Comparison of ENCODE assay signal across 19 cellular contexts in the genomic region with DNA sequence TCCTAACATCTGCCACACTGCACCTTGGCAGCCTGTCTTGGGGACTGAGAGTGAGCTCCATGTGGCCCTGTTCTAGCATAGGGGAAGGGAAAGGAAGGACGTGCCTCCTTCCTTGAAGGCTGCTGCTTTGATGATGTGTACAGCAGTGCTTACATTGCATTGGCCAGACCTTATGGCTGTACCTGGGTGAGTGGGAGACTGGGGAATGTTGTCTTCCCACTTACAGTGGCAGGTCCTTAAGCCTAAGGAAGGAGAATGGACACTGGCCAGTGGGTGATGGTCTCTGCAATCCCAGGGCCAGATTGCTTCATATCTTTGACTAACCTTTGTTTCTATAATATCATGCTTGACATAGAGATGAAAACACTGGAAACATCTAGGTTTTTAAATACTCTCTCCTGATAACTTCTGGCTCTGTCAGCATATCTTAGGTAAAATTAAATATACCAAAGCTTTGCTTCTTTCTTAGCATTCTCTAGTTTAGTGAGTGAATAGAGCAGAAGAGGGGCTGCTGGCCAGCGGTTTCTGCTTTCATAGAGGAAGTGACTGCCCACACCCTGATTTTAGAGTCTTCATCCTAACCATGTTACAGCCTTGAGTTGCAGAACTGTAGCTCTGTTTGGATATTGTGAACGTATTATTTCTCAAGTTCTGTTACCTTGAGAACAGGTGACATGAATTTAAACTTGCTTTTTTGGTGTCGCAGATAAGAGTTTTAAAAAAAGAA. TPM values are rescaled to one million over a fixed set of nuclear protein-coding genes. Genes with fewer than 3 reads are reported as not detected.
DNase-seq lines count a peak whose midpoint lies in the region; ATAC-seq and TF ChIP-seq lines count a peak whose summit lies in the region.
"Had no signal": no experiment of that assay in that cellular context is flagged by ENCODE, and none has a peak within 500 bp of the region (broad histone marks: within the 10 kb centered on the region; RNA-seq: fewer than 3 reads in every experiment).

No MANE protein-coding gene starts in this region.

- peaks cover 24% of the 10 kb centered on the region for H3K36me3 Mint-ChIP-seq in activated CD4-positive, alpha-beta T cell treated with anti-CD3 and anti-CD28 coated beads, Interleukin-2, amount 10 ng/mL, durations not matched to agents 7 days and 5 days (ENCODE audit: low read depth)

- TF ChIP-seq EP300 in sigmoid colon (IDR thresholded peaks at IDR 0.05): no peak

- no peak overlapping the region for H3K27ac ChIP-seq in Panc1 (ENCODE audit: low read length)
- peak overlapping the region; percentile 68 for H3K27ac ChIP-seq in fibroblast of lung (ENCODE audit: insufficient read depth, low read length)
- peak overlapping the region in 3 of 4 donors; percentile 17 to 56 (median 53) for H3K27ac ChIP-seq in sigmoid colon

- H3K27ac Mint-ChIP-seq in activated CD4-positive, alpha-beta T cell treated with anti-CD3 and anti-CD28 coated beads, Interleukin-2, amount 10 ng/mL, durations not matched to agents 7 days and 5 days: peak overlapping the region; percentile 27

- no peak overlapping the region for H3K9ac ChIP-seq in fibroblast of lung (ENCODE audit: insufficient read depth, low read length)

- H3K4me3 ChIP-seq in Panc1 (ENCODE audit: low read depth in 2 of 2, low read length in 2 of 2) (no peak overlapping the region), fibroblast of lung (replicated peaks in 1 of 4; ENCODE audit: control extremely low read depth in 1 of 4, insufficient read depth in 1 of 4, low read depth in 3 of 4, low read length in 4 of 4) (no peak overlapping the region), sigmoid colon (no peak overlapping the region)
- H3K4me3 ChIP-seq: GM12878, heart left ventricle, tibial nerve had no signal

- WGBS in sigmoid colon, 2 donors: 54 to 64% methylated on average over 4 of the region's 4 CpGs

- peaks cover 15% of the 10 kb centered on the region for H3K36me3 ChIP-seq in Panc1 (ENCODE audit: control insufficient read depth, insufficient read depth, low read length)
- peaks cover 21% of the 10 kb centered on the region for H3K36me3 ChIP-seq in fibroblast of lung (ENCODE audit: control insufficient read depth, insufficient read depth, low read length)
- peaks cover 18 to 68% (median 44%) of the 10 kb centered on the region in 4 donors for H3K36me3 ChIP-seq in sigmoid colon

- ATAC-seq in Panc1: 0 out of 2 replicates have a peak, but pooled peaks have one; percentile 21
- ATAC-seq in HG03521 (IDR thresholded peaks at IDR 0.05; ENCODE audit: unreplicated experiment): no peak
- ATAC-seq: GM12878, heart left ventricle had no signal

- H3K4me1 Mint-ChIP-seq in activated CD4-positive, alpha-beta T cell treated with anti-CD3 and anti-CD28 coated beads, Interleukin-2, amount 10 ng/mL, durations not matched to agents 7 days and 5 days: peaks cover 6% of the 10 kb centered on the region

- TF ChIP-seq CTCF in Panc1 (IDR thresholded peaks at IDR 0.05) (no peak), fibroblast of lung (conservative IDR thresholded peaks at IDR 0.05 in 1 of 2, IDR thresholded peaks at IDR 0.05 in 1 of 2; ENCODE audit: low read depth in 1 of 2, low read length in 2 of 2) (no peak), sigmoid colon (IDR thresholded peaks at IDR 0.05) (no peak)

- H3K9me3 ChIP-seq in Panc1 (ENCODE audit: control insufficient read depth, insufficient read depth, low read depth, low read length) (no peaks in the 10 kb centered on the region), fibroblast of lung (ENCODE audit: control insufficient read depth, insufficient read depth, low read depth, low read length) (no peaks in the 10 kb centered on the region), sigmoid colon (no peaks in the 10 kb centered on the region)
- H3K9me3 ChIP-seq: heart left ventricle, tibial nerve had no signal

- intact Hi-C loops in Panc1 (cut with micrococcal nuclease; ENCODE audit: unreplicated experiment) (no loop called here), sigmoid colon (cut with DNase I) (no loop called here)

- peaks cover 71% of the 10 kb centered on the region for H3K79me2 ChIP-seq in fibroblast of lung (ENCODE audit: control insufficient read depth, insufficient read depth, low read length)

- no TSS peak for BruUV-seq in Panc1 (replicated peaks; lab: Mats Ljungman, UMichigan)

- H4K20me1 ChIP-seq in fibroblast of lung (ENCODE audit: control insufficient read depth, extremely low read depth, insufficient read depth, low read length): no peaks in the 10 kb centered on the region

- no peaks in the 10 kb centered on the region for H3K9me3 Mint-ChIP-seq in activated CD4-positive, alpha-beta T cell treated with anti-CD3 and anti-CD28 coated beads, Interleukin-2, amount 10 ng/mL, durations not matched to agents 7 days and 5 days
- H3K9me3 Mint-ChIP-seq: naive B cell had no signal

- no peak for TF ChIP-seq POLR2A in sigmoid colon (IDR thresholded peaks at IDR 0.05)

- CTCF ChIA-PET in activated CD4-positive, alpha-beta T cell treated with anti-CD3 and anti-CD28 coated beads, Interleukin-2, amount 10 ng/mL, durations not matched to agents 7 days and 5 days (lab: Charles Lee): interaction anchor here (2.0 kb wide), 1 partner anchor 24 kb away, joined by 4 read pairs; no protein-coding TSS in a partner anchor
- CTCF ChIA-PET in Panc1 (lab: Charles Lee): no interaction called here

- no peak overlapping the region for H2AFZ ChIP-seq in fibroblast of lung (ENCODE audit: low read length)

- H3K27me3 ChIP-seq in Panc1 (ENCODE audit: control insufficient read depth, insufficient read depth, low read length): no peaks in the 10 kb centered on the region
- no peaks in the 10 kb centered on the region for H3K27me3 ChIP-seq in fibroblast of lung (ENCODE audit: control insufficient read depth, insufficient read depth, low read length)
- no peaks in the 10 kb centered on the region for H3K27me3 ChIP-seq in sigmoid colon
- H3K27me3 ChIP-seq: heart left ventricle, tibial nerve had no signal

- in situ Hi-C loops in Panc1 (cut with HindIII; ENCODE audit: low pct_unique_long_range_greater_than_20kb, low sequenced_read_pairs): no loop called here

- DNase-seq in activated CD4-positive, alpha-beta T cell treated with anti-CD3 and anti-CD28 coated beads, Interleukin-2, amount 10 ng/mL, durations not matched to agents 7 days and 5 days: no peak
- DNase-seq in activated CD4-positive, alpha-beta T cell treated with anti-CD3 and anti-CD28 coated beads, Interleukin-2, amount 50 U/mL, for 1 hour: no peak
- no peak for DNase-seq in Panc1 (ENCODE audit: low read depth, low spot score)
- DNase-seq in fibroblast of lung (ENCODE audit: low read depth in 2 of 2): peak in 1 of 2 donors; percentile 24
- no peak for DNase-seq in sigmoid colon
- no peak for DNase-seq in OCI-M1 (lab: John Stamatoyannopoulos, UW)
- no peak for DNase-seq in NCI-H187 (lab: John Stamatoyannopoulos, UW)
- DNase-seq: activated naive CD4-positive, alpha-beta T cell treated with Interleukin-2 at 50 U/mL for 16 hours; EL; heart left ventricle; naive B cell; NCI-H774; retina; Right ventricle myocardium superior; stimulated activated CD4-positive, alpha-beta T cell treated with anti-CD3 and anti-CD28 coated beads, Interleukin-2, amount 100 ng/mL, for 24 hours; T-helper 9 cell had no signal

- POLR2A ChIA-PET in activated CD4-positive, alpha-beta T cell treated with anti-CD3 and anti-CD28 coated beads, Interleukin-2, amount 10 ng/mL, durations not matched to agents 7 days and 5 days (lab: Charles Lee): no interaction called here
- POLR2A ChIA-PET in Panc1 (lab: Charles Lee): interaction anchor here (0.7 kb wide), 1 partner anchor 10 kb away, joined by 5 read pairs; no protein-coding TSS in a partner anchor

- H3K27me3 Mint-ChIP-seq in activated CD4-positive, alpha-beta T cell treated with anti-CD3 and anti-CD28 coated beads, Interleukin-2, amount 10 ng/mL, durations not matched to agents 7 days and 5 days: no peaks in the 10 kb centered on the region
- H3K27me3 Mint-ChIP-seq: naive B cell had no signal

- H3K4me1 ChIP-seq in Panc1 (ENCODE audit: control insufficient read depth, insufficient read depth, low read length): no peaks in the 10 kb centered on the region
- H3K4me1 ChIP-seq in fibroblast of lung (ENCODE audit: control insufficient read depth, extremely low read depth, insufficient read depth, low read length): peaks cover 20% of the 10 kb centered on the region
- H3K4me1 ChIP-seq in sigmoid colon: peaks cover 0 to 68% (median 60%) of the 10 kb centered on the region in 4 donors

- no peak overlapping the region for H3K4me3 Mint-ChIP-seq in activated CD4-positive, alpha-beta T cell treated with anti-CD3 and anti-CD28 coated beads, Interleukin-2, amount 10 ng/mL, durations not matched to agents 7 days and 5 days
- H3K4me3 Mint-ChIP-seq: naive B cell had no signal

- H3K4me2 ChIP-seq in fibroblast of lung (ENCODE audit: extremely low read depth, insufficient read depth, low read length): no peak overlapping the region

RNA-seq across cellular contexts. Expression of a gene that starts 27.2 kb away (rescaled TPM):
- total RNA-seq in activated CD4-positive, alpha-beta T cell treated with anti-CD3 and anti-CD28 coated beads, Interleukin-2, amount 10 ng/mL, durations not matched to agents 7 days and 5 days: 100 to 1,000 TPM; 126 to 135 TPM
- 98.0 TPM for total RNA-seq in Panc1 (2021; ENCODE audit: unreplicated experiment)
- polyA plus RNA-seq in Panc1 (2012; ENCODE audit: insufficient read length): 95.7 TPM
- total RNA-seq in fibroblast of lung: 138 and 219 TPM in 2 replicates
- 180 and 185 TPM in 2 replicates for polyA plus RNA-seq in fibroblast of lung
- polyA plus RNA-seq in fibroblast of lung (2012): 99.9 and 103 TPM in 2 replicates
- polyA minus RNA-seq in fibroblast of lung (ENCODE audit: low replicate concordance): 26.2 and 48.7 TPM in 2 replicates
- 100 to 1,000 TPM; 216 to 399 (median 277) TPM for total RNA-seq in sigmoid colon
- polyA plus RNA-seq in sigmoid colon: 10 to 100 TPM; 25.0 to 81.2 (median 37.8) TPM

RNA-seq across cellular contexts. Expression of a gene that starts 59.1 kb away (rescaled TPM):
- total RNA-seq in activated CD4-positive, alpha-beta T cell treated with anti-CD3 and anti-CD28 coated beads, Interleukin-2, amount 10 ng/mL, durations not matched to agents 7 days and 5 days: 10 to 100 TPM; 36.4 to 37.4 TPM
- total RNA-seq in Panc1 (2021; ENCODE audit: unreplicated experiment) (36.8 TPM), fibroblast of lung (2.8 and 9.2 TPM in 2 replicates), sigmoid colon (1 to 10 TPM; 1.8 to 7.5 (median 2.0) TPM)
- 17.2 TPM for polyA plus RNA-seq in Panc1 (2012; ENCODE audit: insufficient read length)
- polyA plus RNA-seq in fibroblast of lung (4.9 and 10.7 TPM in 2 replicates), sigmoid colon (10 to 100 TPM in 1 of 3 donors, 1 to 10 TPM in 2; 3.6 to 15.7 (median 5.1) TPM)
- 5.3 and 9.3 TPM in 2 replicates for polyA plus RNA-seq in fibroblast of lung (2012)
- polyA minus RNA-seq in fibroblast of lung (ENCODE audit: low replicate concordance): 9.2 and 11.0 TPM in 2 replicates

RNA-seq across cellular contexts. Expression of a gene that starts 59.4 kb away (rescaled TPM):
- 10 to 100 TPM; 16.9 to 17.2 TPM for total RNA-seq in activated CD4-positive, alpha-beta T cell treated with anti-CD3 and anti-CD28 coated beads, Interleukin-2, amount 10 ng/mL, durations not matched to agents 7 days and 5 days
- total RNA-seq in Panc1 (2021; ENCODE audit: unreplicated experiment): 41.8 TPM
- 41.5 TPM for polyA plus RNA-seq in Panc1 (2012; ENCODE audit: insufficient read length)
- 67.0 and 84.9 TPM in 2 replicates for total RNA-seq in fibroblast of lung
- 94.5 and 125 TPM in 2 replicates for polyA plus RNA-seq in fibroblast of lung
- polyA plus RNA-seq in fibroblast of lung (2012): 64.3 and 86.2 TPM in 2 replicates
- 38.4 and 57.5 TPM in 2 replicates for polyA minus RNA-seq in fibroblast of lung (ENCODE audit: low replicate concordance)
- 100 to 1,000 TPM in 1 of 4 donors, 10 to 100 TPM in 3; 84.2 to 106 (median 89.4) TPM for total RNA-seq in sigmoid colon
- polyA plus RNA-seq in sigmoid colon: 10 to 100 TPM; 41.7 to 90.1 (median 61.7) TPM
